ENCODE assay signal across 20 cellular contexts in genomic region chr10:27611209-27611608, GRCh38.
A peak's percentile ranks its signal among the peaks of the same experiment; 100 is the strongest.
DNase-seq lines count a peak whose midpoint lies in the region; TF ChIP-seq lines count a peak whose summit lies in the region.
"Had no signal": no experiment of that assay in that cellular context is flagged by ENCODE, and none has a peak within 500 bp of the region (broad histone marks: within the 10 kb centered on the region; RNA-seq: fewer than 3 reads in every experiment).

No MANE protein-coding gene starts in this region.

- no peaks in the 10 kb centered on the region for H3K36me3 Mint-ChIP-seq in activated T-helper 1 cell treated with anti-CD3 and anti-CD28 coated beads, Interleukin-12 subunit alpha, Interleukin-12 subunit beta, Interleukin-2, Interleukin-4 antibody, amounts not matched to agents 30 ng/mL and 10 ng/mL and 1 ng/mL, durations not matched to agents 14 hours and 24 hours and 36 hours (ENCODE audit: low read depth)
- H3K36me3 Mint-ChIP-seq: activated naive CD4-positive, alpha-beta T cell treated with anti-CD3 and anti-CD28 coated beads, Interleukin-2, amount 50 U/mL, for 24 hours had no signal

- intact Hi-C loops in activated T-helper 1 cell treated with anti-CD3 and anti-CD28 coated beads, Interleukin-12 subunit alpha, Interleukin-12 subunit beta, Interleukin-2, Interleukin-4 antibody, amounts not matched to agents 30 ng/mL and 10 ng/mL and 1 ng/mL, durations not matched to agents 14 hours and 24 hours and 36 hours (cut with micrococcal nuclease), result no loop called here

- no peaks in the 10 kb centered on the region for H3K27me3 ChIP-seq in brain microvascular endothelial cell (replicated peaks)
- H3K27me3 ChIP-seq: BLaER1 treated with 17β-estradiol and CSF1 and Interleukin-3, amounts not matched to agents 10 nM and 100 nM; cardiac muscle cell; esophagus muscularis mucosa had no signal

- TF ChIP-seq CTCF in AG10803 (conservative IDR thresholded peaks at IDR 0.05; ENCODE audit: low read length), result no peak
- no peak for TF ChIP-seq CTCF in brain microvascular endothelial cell (IDR thresholded peaks at IDR 0.05; ENCODE audit: low read depth, low read length, missing control alignments)
- TF ChIP-seq CTCF in GM13977 (IDR thresholded peaks at IDR 0.05; ENCODE audit: extremely low read depth, insufficient read depth, missing control alignments), result no peak

- H3K36me3 ChIP-seq in brain microvascular endothelial cell (replicated peaks), result no peaks in the 10 kb centered on the region
- H3K36me3 ChIP-seq: BLaER1 treated with 17β-estradiol and CSF1 and Interleukin-3, amounts not matched to agents 10 nM and 100 nM; cardiac muscle cell; esophagus muscularis mucosa; WERI-Rb-1 had no signal

- H3K4me3 ChIP-seq in AG10803 (ENCODE audit: low read length) (peak overlapping the region; percentile 1; the same call in 1 of the 2 replicates), brain microvascular endothelial cell (ENCODE audit: low read depth, low read length) (no peak overlapping the region)
- H3K4me3 ChIP-seq: BLaER1 treated with 17β-estradiol and CSF1 and Interleukin-3, amounts not matched to agents 10 nM and 100 nM; cardiac muscle cell; esophagus muscularis mucosa had no signal

- H3K9me3 Mint-ChIP-seq in activated T-helper 1 cell treated with anti-CD3 and anti-CD28 coated beads, Interleukin-12 subunit alpha, Interleukin-12 subunit beta, Interleukin-2, Interleukin-4 antibody, amounts not matched to agents 30 ng/mL and 10 ng/mL and 1 ng/mL, durations not matched to agents 14 hours and 24 hours and 36 hours, result no peaks in the 10 kb centered on the region
- H3K9me3 Mint-ChIP-seq: activated CD8-positive, alpha-beta T cell treated with anti-CD3 and anti-CD28 coated beads for 36 hours; activated naive CD4-positive, alpha-beta T cell treated with anti-CD3 and anti-CD28 coated beads, Interleukin-2, amount 50 U/mL, for 24 hours; activated T-cell treated with anti-CD3 and anti-CD28 coated beads, Interleukin-2, amount 50 U/mL, for 4 hours had no signal

- no peak overlapping the region for H3K27ac Mint-ChIP-seq in activated T-helper 1 cell treated with anti-CD3 and anti-CD28 coated beads, Interleukin-12 subunit alpha, Interleukin-12 subunit beta, Interleukin-2, Interleukin-4 antibody, amounts not matched to agents 30 ng/mL and 10 ng/mL and 1 ng/mL, durations not matched to agents 14 hours and 24 hours and 36 hours
- H3K27ac Mint-ChIP-seq: activated CD8-positive, alpha-beta T cell treated with anti-CD3 and anti-CD28 coated beads for 36 hours; activated naive CD4-positive, alpha-beta T cell treated with anti-CD3 and anti-CD28 coated beads, Interleukin-2, amount 50 U/mL, for 24 hours had no signal

- in situ Hi-C loops in brain microvascular endothelial cell (cut with HindIII; ENCODE audit: low pct_ligation_motif_present, low sequenced_read_pairs), result no loop called here
- in situ Hi-C loops in GM13977 (cut with MboI; ENCODE audit: low pct_unique_long_range_greater_than_20kb, low sequenced_read_pairs, unreplicated experiment), result no loop called here

- DNase-seq in AG10803 (ENCODE audit: low read depth) (peak; percentile 94), HCEC 1CT (peak; percentile 72), brain microvascular endothelial cell (peak; percentile 31), myocyte (ENCODE audit: low read depth) (peak; percentile 22), NCI-H82 treated with DMSO at 0.1 percent for 48 hours (lab: John Stamatoyannopoulos, UW; ENCODE audit: unreplicated experiment) (no peak), Ammon's horn (ENCODE audit: low spot score) (no peak), GM13977 (ENCODE audit: low spot score) (no peak)
- DNase-seq in activated T-helper 1 cell treated with anti-CD3 and anti-CD28 coated beads, Interleukin-12 subunit alpha, Interleukin-12 subunit beta, Interleukin-2, Interleukin-4 antibody, amounts not matched to agents 30 ng/mL and 10 ng/mL and 1 ng/mL, durations not matched to agents 14 hours and 24 hours and 36 hours (ENCODE audit: low spot score), result no peak
- DNase-seq: activated CD8-positive, alpha-beta T cell treated with anti-CD3 and anti-CD28 coated beads for 36 hours; activated T-cell treated with anti-CD3 and anti-CD28 coated beads, Interleukin-2, amount 50 U/mL, for 4 hours; left cardiac atrium; NCI-H345; right cardiac atrium; stimulated activated CD4-positive, alpha-beta T cell treated with anti-CD3 and anti-CD28 coated beads, Interleukin-4, amount 100 ng/mL, for 1 hour; T-helper 17 cell; WERI-Rb-1 had no signal

- peaks cover 7% of the 10 kb centered on the region for H3K27me3 Mint-ChIP-seq in activated T-helper 1 cell treated with anti-CD3 and anti-CD28 coated beads, Interleukin-12 subunit alpha, Interleukin-12 subunit beta, Interleukin-2, Interleukin-4 antibody, amounts not matched to agents 30 ng/mL and 10 ng/mL and 1 ng/mL, durations not matched to agents 14 hours and 24 hours and 36 hours (ENCODE audit: insufficient read depth)

- H3K4me1 Mint-ChIP-seq in activated T-helper 1 cell treated with anti-CD3 and anti-CD28 coated beads, Interleukin-12 subunit alpha, Interleukin-12 subunit beta, Interleukin-2, Interleukin-4 antibody, amounts not matched to agents 30 ng/mL and 10 ng/mL and 1 ng/mL, durations not matched to agents 14 hours and 24 hours and 36 hours (ENCODE audit: low read depth), result no peaks in the 10 kb centered on the region
- H3K4me1 Mint-ChIP-seq: activated naive CD4-positive, alpha-beta T cell treated with anti-CD3 and anti-CD28 coated beads, Interleukin-2, amount 50 U/mL, for 24 hours had no signal

- H3K4me3 Mint-ChIP-seq in activated T-helper 1 cell treated with anti-CD3 and anti-CD28 coated beads, Interleukin-12 subunit alpha, Interleukin-12 subunit beta, Interleukin-2, Interleukin-4 antibody, amounts not matched to agents 30 ng/mL and 10 ng/mL and 1 ng/mL, durations not matched to agents 14 hours and 24 hours and 36 hours, result no peak overlapping the region
- H3K4me3 Mint-ChIP-seq: activated CD8-positive, alpha-beta T cell treated with anti-CD3 and anti-CD28 coated beads for 36 hours; activated naive CD4-positive, alpha-beta T cell treated with anti-CD3 and anti-CD28 coated beads, Interleukin-2, amount 50 U/mL, for 24 hours; activated T-cell treated with anti-CD3 and anti-CD28 coated beads, Interleukin-2, amount 50 U/mL, for 4 hours; T-helper 17 cell had no signal

- no peak overlapping the region for H3K27ac ChIP-seq in brain microvascular endothelial cell
- H3K27ac ChIP-seq: BLaER1 treated with 17β-estradiol and CSF1 and Interleukin-3, amounts not matched to agents 10 nM and 100 nM; cardiac muscle cell; esophagus muscularis mucosa; WERI-Rb-1 had no signal

Comparison
In these comparisons a context has a peak if more than half of its experiments do, and no peak if none do; other contexts are left out.
1. DNase-seq: peak in AG10803 (single experiment), HCEC 1CT (single experiment), brain microvascular endothelial cell (single experiment) and myocyte (single experiment); none in NCI-H82 treated with DMSO at 0.1 percent for 48 hours (single experiment), Ammon's horn (single experiment), GM13977 (single experiment) and activated T-helper 1 cell treated with anti-CD3 and anti-CD28 coated beads, Interleukin-12 subunit alpha, Interleukin-12 subunit beta, Interleukin-2, Interleukin-4 antibody, amounts not matched to agents 30 ng/mL and 10 ng/mL and 1 ng/mL, durations not matched to agents 14 hours and 24 hours and 36 hours (single experiment).